In genomic region chr7:27586825-27587224, GRCh38 we compare ENCODE assay signal across 10 cellular contexts.
A peak's percentile ranks its signal among the peaks of the same experiment; 100 is the strongest.
DNase-seq lines count a peak whose midpoint lies in the region; ATAC-seq and TF ChIP-seq lines count a peak whose summit lies in the region.
"Had no signal": no experiment of that assay in that cellular context is flagged by ENCODE, and none has a peak within 500 bp of the region (broad histone marks: within the 10 kb centered on the region; RNA-seq: fewer than 3 reads in every experiment).

No MANE protein-coding gene starts in this region.

- H3K36me3 ChIP-seq in GM23338 (ENCODE audit: insufficient read depth) (no peaks in the 10 kb centered on the region), Caco-2 (ENCODE audit: control insufficient read depth, insufficient read depth, low read length) (no peaks in the 10 kb centered on the region)
- H3K36me3 ChIP-seq: thoracic aorta had no signal

- no peak for TF ChIP-seq CTCF in GM13976 (IDR thresholded peaks at IDR 0.05; ENCODE audit: borderline replicate concordance, control extremely low read depth, extremely low read depth, insufficient read depth, missing control alignments)
- no peak for TF ChIP-seq CTCF in GM23338 (conservative IDR thresholded peaks at IDR 0.05; ENCODE audit: low read depth in 2 of 2)
- no peak for TF ChIP-seq CTCF in Caco-2 (IDR thresholded peaks at IDR 0.05; ENCODE audit: insufficient read depth in 1 of 2, low read depth in 1 of 2, low read length in 1 of 2, severe bottlenecking in 1 of 2, unreplicated experiment in 1 of 2)

- peaks cover 26% of the 10 kb centered on the region for H3K4me1 ChIP-seq in GM23338 (ENCODE audit: insufficient read depth)
- no peaks in the 10 kb centered on the region for H3K4me1 ChIP-seq in Caco-2

- H3K27me3 Mint-ChIP-seq in GM23338 (ENCODE audit: insufficient read depth, low read depth, poor library complexity) (no peaks in the 10 kb centered on the region), Caco-2 (ENCODE audit: insufficient read depth, unreplicated experiment) (no peaks in the 10 kb centered on the region)
- H3K27me3 Mint-ChIP-seq: activated naive CD4-positive, alpha-beta T cell treated with anti-CD3 and anti-CD28 coated beads, Interleukin-2, amount 50 U/mL, for 24 hours had no signal

- H3K27ac ChIP-seq in GM23338 (ENCODE audit: low read depth) = no peak overlapping the region
- H3K27ac ChIP-seq: thoracic aorta had no signal

- CTCF ChIA-PET in Caco-2 (lab: Charles Lee) = interaction anchor here (0.7 kb wide), 1 partner anchor 539 kb away, joined by 3 read pairs; no protein-coding TSS in a partner anchor

- H3K9me2 ChIP-seq in GM23338 (ENCODE audit: insufficient read depth) = no peaks in the 10 kb centered on the region

- H3K9me3 ChIP-seq in Caco-2 = no peaks in the 10 kb centered on the region
- H3K9me3 ChIP-seq: thoracic aorta had no signal

- H3K27ac Mint-ChIP-seq in GM23338 (no peak overlapping the region), Caco-2 (ENCODE audit: unreplicated experiment) (no peak overlapping the region)
- H3K27ac Mint-ChIP-seq: activated naive CD4-positive, alpha-beta T cell treated with anti-CD3 and anti-CD28 coated beads, Interleukin-2, amount 50 U/mL, for 24 hours had no signal

- no peaks in the 10 kb centered on the region for H3K9me3 Mint-ChIP-seq in GM23338
- H3K9me3 Mint-ChIP-seq in Caco-2 (ENCODE audit: unreplicated experiment) = no peaks in the 10 kb centered on the region
- H3K9me3 Mint-ChIP-seq: activated naive CD4-positive, alpha-beta T cell treated with anti-CD3 and anti-CD28 coated beads, Interleukin-2, amount 50 U/mL, for 24 hours had no signal

- H3F3A ChIP-seq in GM23338 (replicated peaks; ENCODE audit: low read depth) = no peaks in the 10 kb centered on the region

- H3K4me3 Mint-ChIP-seq in GM23338 (no peak overlapping the region), Caco-2 (ENCODE audit: unreplicated experiment) (no peak overlapping the region)
- H3K4me3 Mint-ChIP-seq: activated naive CD4-positive, alpha-beta T cell treated with anti-CD3 and anti-CD28 coated beads, Interleukin-2, amount 50 U/mL, for 24 hours had no signal

- intact Hi-C loops in Caco-2 (cut with micrococcal nuclease; ENCODE audit: unreplicated experiment) = loop anchor here (10.0 kb wide), 1 partner anchor 338 kb away; no protein-coding TSS in a partner anchor

- DNase-seq in GM13976 (ENCODE audit: low spot score) = peak; percentile 60
- DNase-seq in GM23338 (ENCODE audit: low spot score) = no peak
- DNase-seq in NCI-H1092 treated with DMSO at 0.1 percent for 48 hours (lab: John Stamatoyannopoulos, UW) = peak; percentile 67
- peak; percentile 35 for DNase-seq in astrocyte of the hippocampus (ENCODE audit: low read depth, low spot score)
- DNase-seq in activated effector memory CD4-positive, alpha-beta T cell treated with anti-CD3 and anti-CD28 coated beads, Interleukin-2, amount 50 U/mL, for 16 hours = no peak
- DNase-seq in Caco-2 = no peak
- no peak for DNase-seq in NK-92 treated with Interleukin-12 subunit alpha and Interleukin-12 subunit beta, amount 100 ng/mL, for 24 hours (lab: John Stamatoyannopoulos, UW)
- DNase-seq in stimulated activated naive CD8-positive, alpha-beta T cell treated with anti-CD3 and anti-CD28 coated beads, Interleukin-15, Interleukin-2, amounts not matched to agents 100 U/mL and 50 U/mL, for 24 hours = no peak

- H2AFZ ChIP-seq in GM23338 = no peak overlapping the region

- in situ Hi-C loops in GM13976 (cut with MboI; ENCODE audit: low sequenced_read_pairs, unreplicated experiment) = loop anchor here (10.0 kb wide), 1 partner anchor 382 kb away; the partner anchor contains the start of gene HOXA13

- POLR2A ChIA-PET in Caco-2 (lab: Charles Lee) = no interaction called here

- H3K27me3 ChIP-seq in GM23338 (ENCODE audit: insufficient read depth) = no peaks in the 10 kb centered on the region
- H3K27me3 ChIP-seq in Caco-2 (replicated peaks; ENCODE audit: control insufficient read depth, insufficient read depth, low read length) = no peaks in the 10 kb centered on the region

- no peaks in the 10 kb centered on the region for H3K79me2 ChIP-seq in GM23338 (replicated peaks; ENCODE audit: insufficient read depth)

- H3K4me2 ChIP-seq in GM23338 = peak overlapping the region; percentile 27; the same call in 1 of the 2 replicates

- no peaks in the 10 kb centered on the region for H3K36me3 Mint-ChIP-seq in GM23338 (ENCODE audit: low read depth)
- no peaks in the 10 kb centered on the region for H3K36me3 Mint-ChIP-seq in Caco-2 (ENCODE audit: insufficient read depth, unreplicated experiment)

- H4K20me1 ChIP-seq in GM23338 (replicated peaks; ENCODE audit: insufficient read depth) = no peaks in the 10 kb centered on the region

- ATAC-seq in GM23338 = peak; percentile 65
- ATAC-seq in stimulated activated naive CD8-positive, alpha-beta T cell treated with anti-CD3 and anti-CD28 coated beads, Interleukin-15, Interleukin-2, amounts not matched to agents 100 U/mL and 50 U/mL, for 24 hours = no peak

- no peak overlapping the region for H3K4me3 ChIP-seq in GM23338
- no peak overlapping the region for H3K4me3 ChIP-seq in Caco-2 (ENCODE audit: low read depth, low read length)
- H3K4me3 ChIP-seq: thoracic aorta had no signal

- BruUV-seq in Caco-2 (replicated peaks; lab: Mats Ljungman, UMichigan) = no TSS peak

- H3K4me1 Mint-ChIP-seq in GM23338 (peaks cover 40% of the 10 kb centered on the region), Caco-2 (ENCODE audit: low read depth, unreplicated experiment) (no peaks in the 10 kb centered on the region)
- H3K4me1 Mint-ChIP-seq: activated naive CD4-positive, alpha-beta T cell treated with anti-CD3 and anti-CD28 coated beads, Interleukin-2, amount 50 U/mL, for 24 hours had no signal

TF ChIP-seq in GM23338, 12 proteins besides CTCF, POLR2A, EP300 and RAD21 (continues in another document):
- no peak for TF ChIP-seq POLR2AphosphoS5 (IDR thresholded peaks at IDR 0.05; ENCODE audit: low read depth)
- no peak for TF ChIP-seq ZNF114 (CRISPR knock-in tag; IDR thresholded peaks at IDR 0.05)
- no peak for TF ChIP-seq EZH2 (IDR thresholded peaks at IDR 0.05; ENCODE audit: low read depth, unreplicated experiment)
- TF ChIP-seq EZH2phosphoT487 (IDR thresholded peaks at IDR 0.05; ENCODE audit: unreplicated experiment) = no peak
- no peak for TF ChIP-seq STAT1 (IDR thresholded peaks at IDR 0.05; ENCODE audit: unreplicated experiment)
- no peak for TF ChIP-seq ZNF331 (CRISPR knock-in tag; IDR thresholded peaks at IDR 0.05; ENCODE audit: low read depth)
- no peak for TF ChIP-seq ZNF462 (CRISPR knock-in tag; IDR thresholded peaks at IDR 0.05)

Comparison
In these comparisons a context has a peak if more than half of its experiments do, and no peak if none do; other contexts are left out.
1. DNase-seq: peak in GM13976 (single experiment), NCI-H1092 treated with DMSO at 0.1 percent for 48 hours (single experiment) and astrocyte of the hippocampus (single experiment); none in GM23338 (single experiment), activated effector memory CD4-positive, alpha-beta T cell treated with anti-CD3 and anti-CD28 coated beads, Interleukin-2, amount 50 U/mL, for 16 hours (single experiment), Caco-2 (0 of 2), NK-92 treated with Interleukin-12 subunit alpha and Interleukin-12 subunit beta, amount 100 ng/mL, for 24 hours (single experiment) and stimulated activated naive CD8-positive, alpha-beta T cell treated with anti-CD3 and anti-CD28 coated beads, Interleukin-15, Interleukin-2, amounts not matched to agents 100 U/mL and 50 U/mL, for 24 hours (single experiment).